ENCODE assay signal across 8 cellular contexts in genomic region chr11:57903441-57904123, GRCh38.
A peak's percentile ranks its signal among the peaks of the same experiment; 100 is the strongest.
DNase-seq lines count a peak whose midpoint lies in the region; ATAC-seq and TF ChIP-seq lines count a peak whose summit lies in the region.

No MANE protein-coding gene starts in this region.

- no peaks in the 10 kb centered on the region for H3K36me3 ChIP-seq in Panc1 (ENCODE audit: control insufficient read depth, insufficient read depth, low read length)

- BruUV-seq in Panc1 (replicated peaks; lab: Mats Ljungman, UMichigan) = no TSS peak

- no peak overlapping the region for H3K4me3 ChIP-seq in Panc1 (ENCODE audit: low read depth in 2 of 2, low read length in 2 of 2)

- ATAC-seq in activated CD4-positive, alpha-beta T cell treated with anti-CD3 and anti-CD28 coated beads for 36 hours = peak; percentile 68
- 0 out of 2 replicates have a peak, but pooled peaks have one; percentile 45 for ATAC-seq in Panc1

- in situ Hi-C loops in Panc1 (cut with HindIII; ENCODE audit: low pct_unique_long_range_greater_than_20kb, low sequenced_read_pairs) = no loop called here

- CTCF ChIA-PET in activated CD4-positive, alpha-beta T cell treated with anti-CD3 and anti-CD28 coated beads for 36 hours (lab: Charles Lee) = no interaction called here
- CTCF ChIA-PET in Panc1 (lab: Charles Lee) = no interaction called here

- no peaks in the 10 kb centered on the region for H3K36me3 Mint-ChIP-seq in activated CD4-positive, alpha-beta T cell treated with anti-CD3 and anti-CD28 coated beads for 36 hours (ENCODE audit: low read depth)

- intact Hi-C loops in activated CD4-positive, alpha-beta T cell treated with anti-CD3 and anti-CD28 coated beads for 36 hours (cut with DNase I, micrococcal nuclease) = no loop called here
- intact Hi-C loops in Panc1 (cut with micrococcal nuclease; ENCODE audit: unreplicated experiment) = no loop called here

- no peak for TF ChIP-seq CTCF in Panc1 (IDR thresholded peaks at IDR 0.05)

- H3K4me1 ChIP-seq in Panc1 (ENCODE audit: control insufficient read depth, insufficient read depth, low read length) = no peaks in the 10 kb centered on the region

- H3K4me3 Mint-ChIP-seq in activated CD4-positive, alpha-beta T cell treated with anti-CD3 and anti-CD28 coated beads for 36 hours = no peak overlapping the region

- H3K4me1 Mint-ChIP-seq in activated CD4-positive, alpha-beta T cell treated with anti-CD3 and anti-CD28 coated beads for 36 hours = peaks cover 2% of the 10 kb centered on the region

- H3K27me3 ChIP-seq in Panc1 (ENCODE audit: control insufficient read depth, insufficient read depth, low read length) = no peaks in the 10 kb centered on the region

- H3K27ac Mint-ChIP-seq in activated CD4-positive, alpha-beta T cell treated with anti-CD3 and anti-CD28 coated beads for 36 hours = no peak overlapping the region

- no peaks in the 10 kb centered on the region for H3K9me3 ChIP-seq in Panc1 (ENCODE audit: control insufficient read depth, insufficient read depth, low read depth, low read length)

- POLR2A ChIA-PET in activated CD4-positive, alpha-beta T cell treated with anti-CD3 and anti-CD28 coated beads for 36 hours (lab: Charles Lee) = interaction anchor here (0.6 kb wide), 1 partner anchor 61 kb away, joined by 3 read pairs; no protein-coding TSS in a partner anchor
- POLR2A ChIA-PET in Panc1 (lab: Charles Lee) = no interaction called here

- H3K9me3 Mint-ChIP-seq in activated CD4-positive, alpha-beta T cell treated with anti-CD3 and anti-CD28 coated beads for 36 hours (ENCODE audit: low read depth) = no peaks in the 10 kb centered on the region

- peak; percentile 34 for DNase-seq in activated CD4-positive, alpha-beta T cell treated with anti-CD3 and anti-CD28 coated beads for 36 hours
- DNase-seq in activated CD4-positive, alpha-beta T cell treated with anti-CD3 and anti-CD28 coated beads for 1 hour = no peak
- no peak for DNase-seq in Panc1 (ENCODE audit: low read depth, low spot score)
- peak; percentile 86 for DNase-seq in epithelial cell of prostate (ENCODE audit: low read depth, low spot score)
- peak; percentile 9 for DNase-seq in stimulated activated CD8-positive, alpha-beta memory T cell treated with anti-CD3 and anti-CD28 coated beads, Interleukin-12 subunit alpha, Interleukin-12 subunit beta, amount 100 ng/mL, for 4 hours (ENCODE audit: low read depth)
- no peak for DNase-seq in NCI-H510A (lab: John Stamatoyannopoulos, UW)
- DNase-seq in GF-D8 (lab: John Stamatoyannopoulos, UW) = no peak
- DNase-seq in T-helper 9 cell = no peak

- no peak overlapping the region for H3K27ac ChIP-seq in Panc1 (ENCODE audit: low read length)
- peak overlapping the region; percentile 90 for H3K27ac ChIP-seq in epithelial cell of prostate

- H3K27me3 Mint-ChIP-seq in activated CD4-positive, alpha-beta T cell treated with anti-CD3 and anti-CD28 coated beads for 36 hours = peaks cover 5% of the 10 kb centered on the region

Comparison
In these comparisons a context has a peak if more than half of its experiments do, and no peak if none do; other contexts are left out.
1. DNase-seq: peak in activated CD4-positive, alpha-beta T cell treated with anti-CD3 and anti-CD28 coated beads for 36 hours (single experiment), epithelial cell of prostate (single experiment) and stimulated activated CD8-positive, alpha-beta memory T cell treated with anti-CD3 and anti-CD28 coated beads, Interleukin-12 subunit alpha, Interleukin-12 subunit beta, amount 100 ng/mL, for 4 hours (single experiment); none in activated CD4-positive, alpha-beta T cell treated with anti-CD3 and anti-CD28 coated beads for 1 hour (single experiment), Panc1 (single experiment), NCI-H510A (single experiment), GF-D8 (single experiment) and T-helper 9 cell (single experiment).